Comparison of ENCODE assay signal across 1 cellular context in the genomic region with DNA sequence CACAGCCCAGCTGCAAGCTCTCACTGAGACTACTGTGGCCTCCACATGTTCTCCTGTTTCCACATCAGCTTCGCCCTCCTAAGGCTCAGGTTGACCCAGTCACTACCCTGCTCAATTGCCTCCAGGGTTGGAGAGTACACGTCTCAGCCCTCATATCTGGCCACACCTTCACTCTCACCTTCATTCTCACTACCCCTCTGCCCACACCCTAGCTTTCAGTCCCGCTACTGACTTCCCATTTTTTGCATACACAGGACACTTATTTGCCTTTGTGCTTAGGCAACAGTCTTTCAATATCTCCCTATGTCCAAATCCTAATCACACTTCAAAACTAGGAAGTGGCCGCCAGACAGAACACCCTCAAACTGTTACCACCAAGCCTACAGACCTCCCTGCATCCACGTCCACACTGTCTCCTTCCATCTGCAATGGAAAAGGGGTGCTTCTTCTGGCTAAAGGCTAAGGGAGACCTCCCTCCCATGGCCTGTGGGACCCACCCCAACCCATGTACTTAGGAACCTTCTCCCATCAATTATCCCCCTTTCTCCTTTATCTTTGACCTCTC.
TF ChIP-seq lines count a peak whose summit lies in the region.

No MANE protein-coding gene starts in this region.

TF ChIP-seq in GM12878, 131 proteins besides CTCF, POLR2A, EP300 and RAD21 (continued from another document):
- TF ChIP-seq, protein P1, sequence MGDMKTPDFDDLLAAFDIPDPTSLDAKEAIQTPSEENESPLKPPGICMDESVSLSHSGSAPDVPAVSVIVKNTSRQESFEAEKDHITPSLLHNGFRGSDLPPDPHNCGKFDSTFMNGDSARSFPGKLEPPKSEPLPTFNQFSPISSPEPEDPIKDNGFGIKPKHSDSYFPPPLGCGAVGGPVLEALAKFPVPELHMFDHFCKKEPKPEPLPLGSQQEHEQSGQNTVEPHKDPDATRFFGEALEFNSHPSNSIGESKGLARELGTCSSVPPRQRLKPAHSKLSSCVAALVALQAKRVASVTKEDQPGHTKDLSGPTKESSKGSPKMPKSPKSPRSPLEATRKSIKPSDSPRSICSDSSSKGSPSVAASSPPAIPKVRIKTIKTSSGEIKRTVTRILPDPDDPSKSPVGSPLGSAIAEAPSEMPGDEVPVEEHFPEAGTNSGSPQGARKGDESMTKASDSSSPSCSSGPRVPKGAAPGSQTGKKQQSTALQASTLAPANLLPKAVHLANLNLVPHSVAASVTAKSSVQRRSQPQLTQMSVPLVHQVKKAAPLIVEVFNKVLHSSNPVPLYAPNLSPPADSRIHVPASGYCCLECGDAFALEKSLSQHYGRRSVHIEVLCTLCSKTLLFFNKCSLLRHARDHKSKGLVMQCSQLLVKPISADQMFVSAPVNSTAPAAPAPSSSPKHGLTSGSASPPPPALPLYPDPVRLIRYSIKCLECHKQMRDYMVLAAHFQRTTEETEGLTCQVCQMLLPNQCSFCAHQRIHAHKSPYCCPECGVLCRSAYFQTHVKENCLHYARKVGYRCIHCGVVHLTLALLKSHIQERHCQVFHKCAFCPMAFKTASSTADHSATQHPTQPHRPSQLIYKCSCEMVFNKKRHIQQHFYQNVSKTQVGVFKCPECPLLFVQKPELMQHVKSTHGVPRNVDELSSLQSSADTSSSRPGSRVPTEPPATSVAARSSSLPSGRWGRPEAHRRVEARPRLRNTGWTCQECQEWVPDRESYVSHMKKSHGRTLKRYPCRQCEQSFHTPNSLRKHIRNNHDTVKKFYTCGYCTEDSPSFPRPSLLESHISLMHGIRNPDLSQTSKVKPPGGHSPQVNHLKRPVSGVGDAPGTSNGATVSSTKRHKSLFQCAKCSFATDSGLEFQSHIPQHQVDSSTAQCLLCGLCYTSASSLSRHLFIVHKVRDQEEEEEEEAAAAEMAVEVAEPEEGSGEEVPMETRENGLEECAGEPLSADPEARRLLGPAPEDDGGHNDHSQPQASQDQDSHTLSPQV (IDR thresholded peaks at IDR 0.05), result no peak
- TF ChIP-seq, protein P2, sequence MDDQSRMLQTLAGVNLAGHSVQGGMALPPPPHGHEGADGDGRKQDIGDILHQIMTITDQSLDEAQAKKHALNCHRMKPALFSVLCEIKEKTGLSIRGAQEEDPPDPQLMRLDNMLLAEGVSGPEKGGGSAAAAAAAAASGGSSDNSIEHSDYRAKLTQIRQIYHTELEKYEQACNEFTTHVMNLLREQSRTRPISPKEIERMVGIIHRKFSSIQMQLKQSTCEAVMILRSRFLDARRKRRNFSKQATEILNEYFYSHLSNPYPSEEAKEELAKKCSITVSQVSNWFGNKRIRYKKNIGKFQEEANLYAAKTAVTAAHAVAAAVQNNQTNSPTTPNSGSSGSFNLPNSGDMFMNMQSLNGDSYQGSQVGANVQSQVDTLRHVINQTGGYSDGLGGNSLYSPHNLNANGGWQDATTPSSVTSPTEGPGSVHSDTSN (IDR thresholded peaks at IDR 0.05; ENCODE audit: insufficient replicate concordance, low read depth, low read length), result no peak
- no peak for TF ChIP-seq SMARCA5 (IDR thresholded peaks at IDR 0.05)
- TF ChIP-seq ZBED1 (IDR thresholded peaks at IDR 0.05; ENCODE audit: borderline replicate concordance), result no peak
- no peak for TF ChIP-seq CHD1 (IDR thresholded peaks at IDR 0.05; ENCODE audit: low read depth, low read length)
- TF ChIP-seq YBX1 (IDR thresholded peaks at IDR 0.05), result no peak
- no peak for TF ChIP-seq MYC (IDR thresholded peaks at IDR 0.05; ENCODE audit: insufficient read depth, insufficient read length, insufficient replicate concordance, low read length, severe bottlenecking)
- TF ChIP-seq, protein P3, sequence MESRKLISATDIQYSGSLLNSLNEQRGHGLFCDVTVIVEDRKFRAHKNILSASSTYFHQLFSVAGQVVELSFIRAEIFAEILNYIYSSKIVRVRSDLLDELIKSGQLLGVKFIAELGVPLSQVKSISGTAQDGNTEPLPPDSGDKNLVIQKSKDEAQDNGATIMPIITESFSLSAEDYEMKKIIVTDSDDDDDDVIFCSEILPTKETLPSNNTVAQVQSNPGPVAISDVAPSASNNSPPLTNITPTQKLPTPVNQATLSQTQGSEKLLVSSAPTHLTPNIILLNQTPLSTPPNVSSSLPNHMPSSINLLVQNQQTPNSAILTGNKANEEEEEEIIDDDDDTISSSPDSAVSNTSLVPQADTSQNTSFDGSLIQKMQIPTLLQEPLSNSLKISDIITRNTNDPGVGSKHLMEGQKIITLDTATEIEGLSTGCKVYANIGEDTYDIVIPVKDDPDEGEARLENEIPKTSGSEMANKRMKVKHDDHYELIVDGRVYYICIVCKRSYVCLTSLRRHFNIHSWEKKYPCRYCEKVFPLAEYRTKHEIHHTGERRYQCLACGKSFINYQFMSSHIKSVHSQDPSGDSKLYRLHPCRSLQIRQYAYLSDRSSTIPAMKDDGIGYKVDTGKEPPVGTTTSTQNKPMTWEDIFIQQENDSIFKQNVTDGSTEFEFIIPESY (IDR thresholded peaks at IDR 0.05), result no peak
- TF ChIP-seq STAT1 (conservative IDR thresholded peaks at IDR 0.05), result no peak
